9 cellular contexts compared by ENCODE assay signal in the genomic region with DNA sequence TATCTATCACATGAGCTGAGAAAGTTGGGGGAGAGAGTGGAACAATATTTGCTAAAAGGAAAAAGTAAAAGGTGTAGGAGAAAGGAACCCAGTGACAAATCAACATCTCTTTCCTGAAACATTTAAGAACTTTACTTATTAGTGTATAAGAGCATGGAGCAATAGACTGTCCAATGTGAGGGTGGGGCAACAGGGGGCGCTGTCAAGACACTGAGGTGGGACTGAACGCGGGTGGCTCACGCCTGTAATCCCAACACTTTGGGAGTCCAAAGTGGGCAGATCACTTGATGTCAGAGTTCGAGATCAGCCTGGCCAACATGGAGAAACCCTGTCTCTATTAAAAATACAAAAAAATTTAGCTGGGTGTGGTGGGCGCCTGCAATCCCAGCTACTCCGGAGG. TPM values are rescaled to one million over a fixed set of nuclear protein-coding genes. Genes with fewer than 3 reads are reported as not detected.
"Had no signal": no experiment of that assay in that cellular context is flagged by ENCODE, and none has a peak within 500 bp of the region (broad histone marks: within the 10 kb centered on the region; RNA-seq: fewer than 3 reads in every experiment).

No MANE protein-coding gene starts in this region.

- H3K9me3 Mint-ChIP-seq: activated CD4-positive, alpha-beta T cell treated with anti-CD3 and anti-CD28 coated beads, Interleukin-2, amount 10 ng/mL, durations not matched to agents 24 days and 14 days; activated naive CD4-positive, alpha-beta T cell treated with anti-CD3 and anti-CD28 coated beads, Interleukin-2, amount 50 U/mL, for 24 hours; activated T-helper 17 cell treated with anti-CD3 and anti-CD28 coated beads, Interleukin-2, amount 50 U/mL, for 72 hours had no signal

- FAIRE-seq: urothelium cell line had no signal

- H3K4me3 Mint-ChIP-seq: activated CD4-positive, alpha-beta T cell treated with anti-CD3 and anti-CD28 coated beads, Interleukin-2, amount 10 ng/mL, durations not matched to agents 24 days and 14 days; activated naive CD4-positive, alpha-beta T cell treated with anti-CD3 and anti-CD28 coated beads, Interleukin-2, amount 50 U/mL, for 24 hours; activated T-helper 17 cell treated with anti-CD3 and anti-CD28 coated beads, Interleukin-2, amount 50 U/mL, for 72 hours had no signal

- H3K4me3 ChIP-seq: skin epidermis, thyroid gland had no signal

- H3K27ac Mint-ChIP-seq: activated CD4-positive, alpha-beta T cell treated with anti-CD3 and anti-CD28 coated beads, Interleukin-2, amount 10 ng/mL, durations not matched to agents 24 days and 14 days; activated naive CD4-positive, alpha-beta T cell treated with anti-CD3 and anti-CD28 coated beads, Interleukin-2, amount 50 U/mL, for 24 hours; activated T-helper 17 cell treated with anti-CD3 and anti-CD28 coated beads, Interleukin-2, amount 50 U/mL, for 72 hours had no signal

- H3K27me3 Mint-ChIP-seq: activated CD4-positive, alpha-beta T cell treated with anti-CD3 and anti-CD28 coated beads, Interleukin-2, amount 10 ng/mL, durations not matched to agents 24 days and 14 days; activated naive CD4-positive, alpha-beta T cell treated with anti-CD3 and anti-CD28 coated beads, Interleukin-2, amount 50 U/mL, for 24 hours; activated T-helper 17 cell treated with anti-CD3 and anti-CD28 coated beads, Interleukin-2, amount 50 U/mL, for 72 hours had no signal

- DNase-seq: activated CD4-positive, alpha-beta T cell treated with anti-CD3 and anti-CD28 coated beads, Interleukin-2, amount 10 ng/mL, durations not matched to agents 24 days and 14 days; caudate nucleus; midbrain; retina; thyroid gland had no signal

- ATAC-seq: activated T-helper 17 cell treated with anti-CD3 and anti-CD28 coated beads, Interleukin-2, amount 50 U/mL, for 72 hours had no signal

- H3K27ac ChIP-seq: skin epidermis, thyroid gland had no signal

- H3K4me1 Mint-ChIP-seq: activated CD4-positive, alpha-beta T cell treated with anti-CD3 and anti-CD28 coated beads, Interleukin-2, amount 10 ng/mL, durations not matched to agents 24 days and 14 days; activated naive CD4-positive, alpha-beta T cell treated with anti-CD3 and anti-CD28 coated beads, Interleukin-2, amount 50 U/mL, for 24 hours; activated T-helper 17 cell treated with anti-CD3 and anti-CD28 coated beads, Interleukin-2, amount 50 U/mL, for 72 hours had no signal

RNA-seq across cellular contexts. Expression of a gene that starts 49.4 kb away (rescaled TPM):
- total RNA-seq: activated CD4-positive, alpha-beta T cell treated with anti-CD3 and anti-CD28 coated beads, Interleukin-2, amount 10 ng/mL, durations not matched to agents 24 days and 14 days; activated T-helper 17 cell treated with anti-CD3 and anti-CD28 coated beads, Interleukin-2, amount 50 U/mL, for 72 hours had no signal
